6 cellular contexts compared by ENCODE assay signal in genomic region chr13:99230588-99230987, GRCh38. TPM values are rescaled to one million over a fixed set of nuclear protein-coding genes. Genes with fewer than 3 reads are reported as not detected.
"Had no signal": no experiment of that assay in that cellular context is flagged by ENCODE, and none has a peak within 500 bp of the region (broad histone marks: within the 10 kb centered on the region; RNA-seq: fewer than 3 reads in every experiment).

No MANE protein-coding gene starts in this region.

RNA-seq across cellular contexts. Expression of gene GPR18, which starts 27.6 kb away (rescaled TPM):
- total RNA-seq: ascending aorta, esophagus mucosa, gastroesophageal sphincter, lower leg skin, renal cortical epithelial cell, suprapubic skin had no signal
